2 cellular contexts compared by ENCODE assay signal in the genomic region with DNA sequence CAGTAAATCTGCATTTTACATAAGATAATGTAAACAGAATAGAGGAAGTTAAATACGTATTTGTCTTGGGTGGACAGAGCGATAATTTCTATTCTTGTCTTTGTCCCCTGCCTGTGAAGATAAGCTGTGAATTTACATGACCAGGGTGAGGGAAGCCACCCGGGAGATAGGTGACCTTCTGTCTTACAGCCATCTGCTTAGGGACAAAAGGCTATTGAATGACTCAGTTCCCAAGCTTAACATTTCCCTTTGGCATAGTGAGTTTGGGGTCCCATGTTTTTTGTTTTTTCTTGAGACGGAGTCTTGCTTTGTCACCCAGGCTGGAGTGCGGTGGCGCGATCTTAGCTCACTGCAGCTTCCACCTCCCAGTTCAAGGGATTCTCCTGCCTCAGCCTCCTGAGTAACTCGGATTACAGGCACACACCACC.
TF ChIP-seq lines count a peak whose summit lies in the region.

No MANE protein-coding gene starts in this region.

TF ChIP-seq in endothelial cell of umbilical vein, 7 proteins besides CTCF, POLR2A, EP300 and RAD21 (continued from another document):
- TF ChIP-seq, protein P1, sequence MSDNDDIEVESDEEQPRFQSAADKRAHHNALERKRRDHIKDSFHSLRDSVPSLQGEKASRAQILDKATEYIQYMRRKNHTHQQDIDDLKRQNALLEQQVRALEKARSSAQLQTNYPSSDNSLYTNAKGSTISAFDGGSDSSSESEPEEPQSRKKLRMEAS (IDR thresholded peaks at IDR 0.05; ENCODE audit: insufficient read depth, insufficient read length) = no peak
- TF ChIP-seq MYC (IDR thresholded peaks at IDR 0.05; ENCODE audit: low read depth, low read length) = no peak
TF ChIP-seq in endothelial cell of umbilical vein: peak in this region for 0.

TF ChIP-seq in liver, 16 proteins besides CTCF, POLR2A, EP300 and RAD21 (continued from another document):
- TF ChIP-seq GABPA (IDR thresholded peaks at IDR 0.05 in 1 of 2, conservative IDR thresholded peaks at IDR 0.05 in 1 of 2) (no peak), FOXA2 (IDR thresholded peaks at IDR 0.05) (no peak)
